ENCODE assay signal across 22 cellular contexts in genomic region chr7:40330408-40330807, GRCh38.
"Had no signal": no experiment of that assay in that cellular context is flagged by ENCODE, and none has a peak within 500 bp of the region (broad histone marks: within the 10 kb centered on the region; RNA-seq: fewer than 3 reads in every experiment).

No MANE protein-coding gene starts in this region.

- H3K9me3 ChIP-seq: body of pancreas, colonic mucosa, gastrocnemius medialis, heart right ventricle, neutrophil, sigmoid colon had no signal

- H3K9me3 Mint-ChIP-seq: activated B cell treated with CpG ODN at 0.5 μM for 24 hours; activated naive CD8-positive, alpha-beta T cell treated with anti-CD3 and anti-CD28 coated beads for 36 hours; memory B cell; T-helper 2 cell treated with Interferon-gamma antibody and Interleukin-4, amounts not matched to agents 5 μg/mL and 100 μg/mL, for 36 hours had no signal

- H3K27ac Mint-ChIP-seq: activated B cell treated with CpG ODN at 0.5 μM for 24 hours; activated CD4-positive, alpha-beta memory T cell treated with anti-CD3 and anti-CD28 coated beads for 36 hours; activated naive CD8-positive, alpha-beta T cell treated with anti-CD3 and anti-CD28 coated beads for 36 hours; memory B cell; naive thymus-derived CD8-positive, alpha-beta T cell; T-helper 2 cell treated with Interferon-gamma antibody and Interleukin-4, amounts not matched to agents 5 μg/mL and 100 μg/mL, for 36 hours had no signal

- H3K4me3 ChIP-seq: body of pancreas, colonic mucosa, gastrocnemius medialis, heart right ventricle, sigmoid colon had no signal

- H3K4me1 Mint-ChIP-seq: activated B cell treated with CpG ODN at 0.5 μM for 24 hours; activated naive CD8-positive, alpha-beta T cell treated with anti-CD3 and anti-CD28 coated beads for 36 hours; memory B cell had no signal

- H3K27me3 ChIP-seq: body of pancreas, colonic mucosa, gastrocnemius medialis, heart right ventricle, neutrophil, sigmoid colon had no signal

- H3K4me1 ChIP-seq: body of pancreas, gastrocnemius medialis had no signal

- H3K27me3 Mint-ChIP-seq: activated B cell treated with CpG ODN at 0.5 μM for 24 hours; activated CD4-positive, alpha-beta memory T cell treated with anti-CD3 and anti-CD28 coated beads for 36 hours; activated naive CD8-positive, alpha-beta T cell treated with anti-CD3 and anti-CD28 coated beads for 36 hours had no signal

- DNase-seq: activated B cell treated with CpG ODN at 0.5 μM for 24 hours; activated CD4-positive, alpha-beta memory T cell treated with anti-CD3 and anti-CD28 coated beads for 36 hours; activated CD4-positive, alpha-beta T cell treated with anti-CD3 and anti-CD28 coated beads for 4 hours; activated naive CD4-positive, alpha-beta T cell; activated naive CD8-positive, alpha-beta T cell treated with anti-CD3 and anti-CD28 coated beads for 36 hours; activated T-cell treated with anti-CD3 and anti-CD28 coated beads for 4 hours; amniotic stem cell; body of pancreas; central memory CD4-positive, alpha-beta T cell; colonic mucosa; gastrocnemius medialis; heart right ventricle; naive thymus-derived CD8-positive, alpha-beta T cell; posterior cingulate gyrus; sigmoid colon; stimulated activated CD4-positive, alpha-beta T cell treated with anti-CD3 and anti-CD28 coated beads, Interleukin-12 subunit alpha, Interleukin-12 subunit beta, amount 100 ng/mL, for 4 hours; stimulated activated CD4-positive, alpha-beta T cell treated with anti-CD3 and anti-CD28 coated beads, Interleukin-1b, Interleukin-23, amount 100 ng/mL, for 48 hours; stimulated activated naive CD8-positive, alpha-beta T cell treated with anti-CD3 and anti-CD28 coated beads, Interleukin-15, Interleukin-2, amounts not matched to agents 100 U/mL and 50 U/mL, for 24 hours; trophoblast cell had no signal

- H3K36me3 Mint-ChIP-seq: activated CD4-positive, alpha-beta memory T cell treated with anti-CD3 and anti-CD28 coated beads for 36 hours; activated naive CD8-positive, alpha-beta T cell treated with anti-CD3 and anti-CD28 coated beads for 36 hours; memory B cell; naive thymus-derived CD8-positive, alpha-beta T cell had no signal

- H3K36me3 ChIP-seq: colonic mucosa, gastrocnemius medialis, heart right ventricle, neutrophil, sigmoid colon had no signal

- H3K4me3 Mint-ChIP-seq: activated B cell treated with CpG ODN at 0.5 μM for 24 hours; activated CD4-positive, alpha-beta memory T cell treated with anti-CD3 and anti-CD28 coated beads for 36 hours; activated naive CD8-positive, alpha-beta T cell treated with anti-CD3 and anti-CD28 coated beads for 36 hours; memory B cell; naive thymus-derived CD8-positive, alpha-beta T cell; T-helper 2 cell treated with Interferon-gamma antibody and Interleukin-4, amounts not matched to agents 5 μg/mL and 100 μg/mL, for 36 hours had no signal

- H3K27ac ChIP-seq: body of pancreas, colonic mucosa, gastrocnemius medialis, heart right ventricle, neutrophil had no signal
